In the genomic region with DNA sequence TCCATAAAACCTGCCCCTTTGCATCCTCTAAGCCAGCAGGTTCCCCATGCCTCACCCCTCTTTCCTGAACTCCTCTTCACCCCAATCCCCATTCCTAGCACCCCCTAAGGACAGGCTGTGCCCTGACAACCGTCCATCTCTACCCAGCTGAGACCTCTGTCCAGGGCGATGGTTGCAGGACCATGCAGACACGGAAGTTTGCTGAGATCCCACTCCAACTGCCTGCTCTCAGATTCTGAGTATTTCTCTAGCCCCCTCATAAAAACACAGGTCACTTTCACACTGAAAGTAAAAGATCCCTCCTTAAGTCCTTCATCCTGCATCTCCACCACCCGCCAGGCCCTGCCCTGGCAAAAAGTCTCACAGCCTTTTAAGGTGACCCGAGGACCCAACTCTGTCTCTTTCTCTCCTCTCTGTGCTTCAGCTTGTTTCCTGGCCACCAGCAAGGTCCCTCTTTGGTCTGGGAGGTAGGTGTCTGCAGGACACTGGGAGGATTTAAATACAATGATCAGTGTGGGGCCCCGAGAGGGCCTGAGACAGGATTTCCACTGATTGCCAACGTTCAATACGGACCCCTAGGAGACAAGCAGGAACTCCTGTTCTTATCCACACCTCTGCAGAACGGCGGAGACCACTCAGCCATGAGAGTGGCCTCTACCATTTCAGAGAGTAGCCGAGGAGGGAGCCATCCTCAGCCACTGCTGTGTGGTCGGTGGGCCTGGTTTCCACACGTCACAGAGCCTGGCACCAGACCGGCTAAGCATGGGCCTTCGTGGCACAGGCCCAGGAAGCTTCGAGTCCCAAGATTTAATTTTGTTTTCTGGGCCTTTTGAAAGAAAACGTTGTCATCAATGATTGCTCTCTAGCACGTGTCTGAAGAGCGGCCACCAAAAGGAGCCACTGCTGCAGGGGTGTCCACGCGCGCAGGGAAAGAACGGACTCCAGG, we compare ENCODE assay signal across 15 cellular contexts. TPM values are rescaled to one million over a fixed set of nuclear protein-coding genes. Genes with fewer than 3 reads are reported as not detected.
DNase-seq lines count a peak whose midpoint lies in the region; ATAC-seq, FAIRE-seq and TF ChIP-seq lines count a peak whose summit lies in the region.
"Had no signal": no experiment of that assay in that cellular context is flagged by ENCODE, and none has a peak within 500 bp of the region (broad histone marks: within the 10 kb centered on the region; RNA-seq: fewer than 3 reads in every experiment).

No MANE protein-coding gene starts in this region.

- TF ChIP-seq CTCF in HepG2 (CRISPR knock-in tag; IDR thresholded peaks at IDR 0.05) (no peak), tibial artery (IDR thresholded peaks at IDR 0.05) (no peak), OCI-LY7 (conservative IDR thresholded peaks at IDR 0.05; ENCODE audit: low read length) (no peak)

- 91% methylated on average over 23 of the region's 23 CpGs for WGBS in HepG2 (ENCODE audit: low lambda C conversion rate)

- intact Hi-C loops in activated T-helper 2 cell treated with anti-CD3 and anti-CD28 coated beads, Interferon-gamma antibody, Interleukin-2, Interleukin-4, amounts not matched to agents 10 μg/mL and 5 μg/mL and 100 μg/mL, durations not matched to agents 14 hours and 24 hours and 36 hours (cut with micrococcal nuclease) = loop anchor here (1.0 to 10.0 kb wide), 3 partner anchors 12 to 258 kb away; no protein-coding TSS in a partner anchor
- intact Hi-C loops in HepG2 (cut with micrococcal nuclease; ENCODE audit: unreplicated experiment) (no loop called here), tibial artery (cut with DNase I; ENCODE audit: low total_unique reads) (loop anchor here (5.0 kb wide), 1 partner anchor 645 kb away; no protein-coding TSS in a partner anchor), OCI-LY7 (cut with micrococcal nuclease; ENCODE audit: unreplicated experiment) (no loop called here)

- no peak for DNase-seq in activated naive CD8-positive, alpha-beta T cell treated with anti-CD3 and anti-CD28 coated beads, Interleukin-2, amount 50 U/mL, for 24 hours
- DNase-seq in activated T-helper 2 cell treated with anti-CD3 and anti-CD28 coated beads, Interferon-gamma antibody, Interleukin-2, Interleukin-4, amounts not matched to agents 10 μg/mL and 5 μg/mL and 100 μg/mL, durations not matched to agents 14 hours and 24 hours and 36 hours (ENCODE audit: low spot score) = no peak
- DNase-seq in HepG2 (ENCODE audit: low spot score) = no peak
- DNase-seq in tibial artery = peak; percentile 19 to 64
- DNase-seq in RCC 7860 (ENCODE audit: low spot score) = no peak
- no peak for DNase-seq in H7
- no peak for DNase-seq in OCI-LY7 (ENCODE audit: low spot score)
- DNase-seq: AML-193, amniotic stem cell, NCI-H1436 had no signal

- H3K27ac ChIP-seq in HepG2 (ENCODE audit: extremely low read length, insufficient read depth, low read length) (no peak overlapping the region), tibial artery (peak overlapping the region; percentile 79 to 81), OCI-LY7 (ENCODE audit: low read depth, low read length, poor library complexity, severe bottlenecking) (no peak overlapping the region)
- H3K27ac ChIP-seq: neutrophil had no signal

- no peak for TF ChIP-seq RAD21 in HepG2 (CRISPR knock-in tag; IDR thresholded peaks at IDR 0.05)

- H3K4me3 ChIP-seq in HepG2 (replicated peaks in 1 of 3; ENCODE audit: insufficient read depth in 1 of 3, low read depth in 2 of 3, low read length in 3 of 3) = no peak overlapping the region
- no peak overlapping the region for H3K4me3 ChIP-seq in tibial artery
- no peak overlapping the region for H3K4me3 ChIP-seq in H7 (ENCODE audit: insufficient read depth, low read depth, low read length)
- no peak overlapping the region for H3K4me3 ChIP-seq in OCI-LY7 (ENCODE audit: low read depth, low read length, poor library complexity, severe bottlenecking)
- H3K4me3 ChIP-seq: dorsolateral prefrontal cortex had no signal

- H3K4me2 ChIP-seq in HepG2 (ENCODE audit: low read depth, low read length) = no peak overlapping the region
- no peak overlapping the region for H3K4me2 ChIP-seq in OCI-LY7 (ENCODE audit: low read length)

- in situ Hi-C loops in HepG2 (cut with HindIII; ENCODE audit: extremely low pct_ligation_motif_present, low pct_unique_long_range_greater_than_20kb) = no loop called here

- H3K9me3 ChIP-seq in HepG2 (ENCODE audit: low read length) = no peaks in the 10 kb centered on the region
- no peaks in the 10 kb centered on the region for H3K9me3 ChIP-seq in tibial artery
- H3K9me3 ChIP-seq in OCI-LY7 (ENCODE audit: low read length) = no peaks in the 10 kb centered on the region
- H3K9me3 ChIP-seq: neutrophil had no signal

- TF ChIP-seq POLR2A in HepG2 (IDR thresholded peaks at IDR 0.05; ENCODE audit: insufficient read depth in 1 of 2, low read depth in 2 of 2, low read length in 2 of 2) = no peak

- no peaks in the 10 kb centered on the region for H3K9me3 Mint-ChIP-seq in activated naive CD8-positive, alpha-beta T cell (ENCODE audit: low read depth)
- no peaks in the 10 kb centered on the region for H3K9me3 Mint-ChIP-seq in activated naive CD8-positive, alpha-beta T cell treated with anti-CD3 and anti-CD28 coated beads, Interleukin-2, amount 50 U/mL, for 24 hours
- H3K9me3 Mint-ChIP-seq in activated T-helper 2 cell treated with anti-CD3 and anti-CD28 coated beads, Interferon-gamma antibody, Interleukin-2, Interleukin-4, amounts not matched to agents 10 μg/mL and 5 μg/mL and 100 μg/mL, durations not matched to agents 14 hours and 24 hours and 36 hours = no peaks in the 10 kb centered on the region

- no peak overlapping the region for H3K9ac ChIP-seq in HepG2 (ENCODE audit: insufficient read depth, low read depth, low read length)

- FAIRE-seq in HepG2 (lab: Jason Lieb, UNC) = no peak
- no peak for FAIRE-seq in RCC 7860 (lab: Jason Lieb, UNC)
- FAIRE-seq: frontal cortex had no signal

- H3K4me1 ChIP-seq in HepG2 (ENCODE audit: insufficient read depth, low read length) (peaks cover 86% of the 10 kb centered on the region), tibial artery (peaks cover 4 to 98% (median 70%) of the 10 kb centered on the region in 4 donors), OCI-LY7 (ENCODE audit: insufficient read depth, low read length, poor library complexity, severe bottlenecking) (peaks cover 7% of the 10 kb centered on the region)

- H2AFZ ChIP-seq in HepG2 (ENCODE audit: low read length) (no peak overlapping the region), OCI-LY7 (ENCODE audit: low read length) (no peak overlapping the region; the same call in 1 of the 2 replicates)

- POLR2A ChIA-PET in HepG2 (lab: Yijun Ruan, JAX) = no interaction called here
- POLR2A ChIA-PET in OCI-LY7 (lab: Charles Lee) = no interaction called here

- no TSS peak for BruUV-seq in HepG2 (replicated peaks; lab: Mats Ljungman, UMichigan)
- no TSS peak for BruUV-seq in OCI-LY7 (replicated peaks; lab: Mats Ljungman, UMichigan)

- TF ChIP-seq EP300 in HepG2 (IDR thresholded peaks at IDR 0.05; ENCODE audit: low read depth in 2 of 2, low read length in 2 of 2) = no peak
- TF ChIP-seq EP300 in HepG2 (CRISPR knock-in tag; IDR thresholded peaks at IDR 0.05; ENCODE audit: borderline replicate concordance) = no peak

- no peaks in the 10 kb centered on the region for H3K9me2 ChIP-seq in OCI-LY7 (ENCODE audit: insufficient read depth, low read length)

- H3K79me2 ChIP-seq in HepG2 (ENCODE audit: insufficient read depth, low read length) (no peaks in the 10 kb centered on the region), OCI-LY7 (ENCODE audit: insufficient read depth, low read depth, low read length) (no peaks in the 10 kb centered on the region)

- no peaks in the 10 kb centered on the region for H4K20me1 ChIP-seq in HepG2 (ENCODE audit: insufficient read depth, low read length)
- no peaks in the 10 kb centered on the region for H4K20me1 ChIP-seq in OCI-LY7 (ENCODE audit: insufficient read depth, low read length)

- H3K27me3 ChIP-seq in HepG2 (ENCODE audit: control insufficient read depth in 1 of 2, insufficient read depth in 2 of 2, low read length in 2 of 2) (no peaks in the 10 kb centered on the region), tibial artery (no peaks in the 10 kb centered on the region), H7 (ENCODE audit: control insufficient read depth, insufficient read depth, low read length) (no peaks in the 10 kb centered on the region)
- H3K27me3 ChIP-seq: neutrophil had no signal

- H3K27ac Mint-ChIP-seq in activated naive CD8-positive, alpha-beta T cell = no peak overlapping the region
- no peak overlapping the region for H3K27ac Mint-ChIP-seq in activated naive CD8-positive, alpha-beta T cell treated with anti-CD3 and anti-CD28 coated beads, Interleukin-2, amount 50 U/mL, for 24 hours
- H3K27ac Mint-ChIP-seq in activated T-helper 2 cell treated with anti-CD3 and anti-CD28 coated beads, Interferon-gamma antibody, Interleukin-2, Interleukin-4, amounts not matched to agents 10 μg/mL and 5 μg/mL and 100 μg/mL, durations not matched to agents 14 hours and 24 hours and 36 hours = peak overlapping the region; percentile 46

- ATAC-seq in activated naive CD8-positive, alpha-beta T cell treated with anti-CD3 and anti-CD28 coated beads, Interleukin-2, amount 50 U/mL, for 24 hours = no peak
- no peak for ATAC-seq in HepG2

- no peaks in the 10 kb centered on the region for H3K36me3 ChIP-seq in HepG2 (replicated peaks in 1 of 2; ENCODE audit: control insufficient read depth in 1 of 2, insufficient read depth in 2 of 2, low read length in 2 of 2)
- H3K36me3 ChIP-seq in tibial artery = no peaks in the 10 kb centered on the region
- no peaks in the 10 kb centered on the region for H3K36me3 ChIP-seq in H7 (replicated peaks; ENCODE audit: control insufficient read depth, insufficient read depth, low read length)
- no peaks in the 10 kb centered on the region for H3K36me3 ChIP-seq in OCI-LY7 (ENCODE audit: insufficient read depth, low read length)
- H3K36me3 ChIP-seq: neutrophil had no signal

- no peaks in the 10 kb centered on the region for H3K36me3 Mint-ChIP-seq in activated naive CD8-positive, alpha-beta T cell
- H3K36me3 Mint-ChIP-seq in activated naive CD8-positive, alpha-beta T cell treated with anti-CD3 and anti-CD28 coated beads, Interleukin-2, amount 50 U/mL, for 24 hours (ENCODE audit: low read depth) = no peaks in the 10 kb centered on the region
- no peaks in the 10 kb centered on the region for H3K36me3 Mint-ChIP-seq in activated T-helper 2 cell treated with anti-CD3 and anti-CD28 coated beads, Interferon-gamma antibody, Interleukin-2, Interleukin-4, amounts not matched to agents 10 μg/mL and 5 μg/mL and 100 μg/mL, durations not matched to agents 14 hours and 24 hours and 36 hours (ENCODE audit: low read depth)

- peak overlapping the region; percentile 60 for H3K4me3 Mint-ChIP-seq in activated naive CD8-positive, alpha-beta T cell
- no peak overlapping the region for H3K4me3 Mint-ChIP-seq in activated naive CD8-positive, alpha-beta T cell treated with anti-CD3 and anti-CD28 coated beads, Interleukin-2, amount 50 U/mL, for 24 hours
- H3K4me3 Mint-ChIP-seq in activated T-helper 2 cell treated with anti-CD3 and anti-CD28 coated beads, Interferon-gamma antibody, Interleukin-2, Interleukin-4, amounts not matched to agents 10 μg/mL and 5 μg/mL and 100 μg/mL, durations not matched to agents 14 hours and 24 hours and 36 hours (ENCODE audit: low read depth) = no peak overlapping the region

- H3K4me1 Mint-ChIP-seq in activated naive CD8-positive, alpha-beta T cell (ENCODE audit: low read depth) = peaks cover 30% of the 10 kb centered on the region
- peaks cover 28% of the 10 kb centered on the region for H3K4me1 Mint-ChIP-seq in activated naive CD8-positive, alpha-beta T cell treated with anti-CD3 and anti-CD28 coated beads, Interleukin-2, amount 50 U/mL, for 24 hours
- peaks cover 30% of the 10 kb centered on the region for H3K4me1 Mint-ChIP-seq in activated T-helper 2 cell treated with anti-CD3 and anti-CD28 coated beads, Interferon-gamma antibody, Interleukin-2, Interleukin-4, amounts not matched to agents 10 μg/mL and 5 μg/mL and 100 μg/mL, durations not matched to agents 14 hours and 24 hours and 36 hours (ENCODE audit: low read depth)

- CTCF ChIA-PET in HepG2 (lab: Yijun Ruan, JAX; ENCODE audit: low intra/inter-chr PET ratio, low total read pairs) = no interaction called here
- CTCF ChIA-PET in OCI-LY7 (lab: Charles Lee; ENCODE audit: unreplicated experiment) = no interaction called here

- H3K27me3 Mint-ChIP-seq in activated naive CD8-positive, alpha-beta T cell = no peaks in the 10 kb centered on the region
- no peaks in the 10 kb centered on the region for H3K27me3 Mint-ChIP-seq in activated naive CD8-positive, alpha-beta T cell treated with anti-CD3 and anti-CD28 coated beads, Interleukin-2, amount 50 U/mL, for 24 hours
- peaks cover 3% of the 10 kb centered on the region for H3K27me3 Mint-ChIP-seq in activated T-helper 2 cell treated with anti-CD3 and anti-CD28 coated beads, Interferon-gamma antibody, Interleukin-2, Interleukin-4, amounts not matched to agents 10 μg/mL and 5 μg/mL and 100 μg/mL, durations not matched to agents 14 hours and 24 hours and 36 hours (ENCODE audit: low read depth)

RNA-seq across cellular contexts. Expression of gene CALML3, which starts 27.9 kb away (rescaled TPM):
- total RNA-seq in activated T-helper 2 cell treated with anti-CD3 and anti-CD28 coated beads, Interferon-gamma antibody, Interleukin-2, Interleukin-4, amounts not matched to agents 10 μg/mL and 5 μg/mL and 100 μg/mL, durations not matched to agents 14 hours and 24 hours and 36 hours = not detected in 2 replicates
- total RNA-seq in HepG2 (2016; rRNA removed; fragmentation: Illumina TruSeq; extraction: Trizol) (not detected in 2 replicates), OCI-LY7 (2022) (not detected in 2 replicates)
- total RNA-seq in HepG2 (2016; cell fraction: cytosol; rRNA removed; fragmentation: Illumina TruSeq; extraction: Trizol; ENCODE audit: low read depth) = not detected in 2 replicates
- total RNA-seq in HepG2 (2016; cell fraction: insoluble cytoplasmic fraction; rRNA removed; fragmentation: Illumina TruSeq; extraction: Trizol) = not detected in 2 replicates
- not detected in 2 replicates for total RNA-seq in HepG2 (2016; cell fraction: membrane; rRNA removed; fragmentation: Illumina TruSeq; extraction: Trizol)
- not detected in 2 replicates for total RNA-seq in HepG2 (2016; cell fraction: nucleus; rRNA removed; fragmentation: Illumina TruSeq; extraction: Trizol)
- polyA plus RNA-seq in HepG2 (2011; rRNA removed) = not detected in 2 replicates
- polyA plus RNA-seq in HepG2 (2011; cell fraction: cytosol; rRNA removed) = not detected in 2 replicates
- not detected in 2 replicates for polyA plus RNA-seq in HepG2 (2011; cell fraction: nucleus; rRNA removed)
- polyA plus RNA-seq in HepG2 (2012) = not detected in 2 replicates
- not detected in 2 replicates for polyA plus RNA-seq in HepG2 (2016; cell fraction: cytosol; fragmentation: Illumina TruSeq; extraction: Trizol; ENCODE audit: low read depth)
- not detected in 2 replicates for polyA plus RNA-seq in HepG2 (2016; cell fraction: insoluble cytoplasmic fraction; fragmentation: Illumina TruSeq; extraction: Trizol; ENCODE audit: low read depth)
- polyA plus RNA-seq in HepG2 (2016; cell fraction: membrane; fragmentation: Illumina TruSeq; extraction: Trizol; ENCODE audit: low read depth) = not detected in 2 replicates
- not detected in 2 replicates for polyA plus RNA-seq in HepG2 (2016; cell fraction: nucleus; fragmentation: Illumina TruSeq; extraction: Trizol; ENCODE audit: insufficient read depth, low read depth)
- polyA minus RNA-seq in HepG2 (2011; rRNA and poly(A)+ RNA removed; ENCODE audit: low replicate concordance) = not detected in 2 replicates
- not detected in 2 replicates for polyA minus RNA-seq in HepG2 (2011; cell fraction: cytosol; rRNA and poly(A)+ RNA removed)
- not detected in 2 replicates for polyA minus RNA-seq in HepG2 (2011; cell fraction: nucleus; rRNA and poly(A)+ RNA removed)
- total RNA-seq in H7 (2014; rRNA removed; shearing (Covaris generic)) = not detected in 2 replicates
- not detected in 2 replicates for total RNA-seq in OCI-LY7 (2014; rRNA removed; shearing (Covaris generic))
- total RNA-seq: HT1080 had no signal

RNA-seq across cellular contexts. Expression of gene CALML5, which starts 53.3 kb away (rescaled TPM):
- not detected in 2 replicates for total RNA-seq in activated T-helper 2 cell treated with anti-CD3 and anti-CD28 coated beads, Interferon-gamma antibody, Interleukin-2, Interleukin-4, amounts not matched to agents 10 μg/mL and 5 μg/mL and 100 μg/mL, durations not matched to agents 14 hours and 24 hours and 36 hours
- total RNA-seq in HepG2 (2016; rRNA removed; fragmentation: Illumina TruSeq; extraction: Trizol) (not detected in 2 replicates), OCI-LY7 (2022) (not detected in 2 replicates)
- not detected in 2 replicates for total RNA-seq in HepG2 (2016; cell fraction: cytosol; rRNA removed; fragmentation: Illumina TruSeq; extraction: Trizol; ENCODE audit: low read depth)
- not detected in 2 replicates for total RNA-seq in HepG2 (2016; cell fraction: insoluble cytoplasmic fraction; rRNA removed; fragmentation: Illumina TruSeq; extraction: Trizol)
- total RNA-seq in HepG2 (2016; cell fraction: membrane; rRNA removed; fragmentation: Illumina TruSeq; extraction: Trizol) = not detected in 2 replicates
- not detected in 2 replicates for total RNA-seq in HepG2 (2016; cell fraction: nucleus; rRNA removed; fragmentation: Illumina TruSeq; extraction: Trizol)
- not detected in 2 replicates for polyA plus RNA-seq in HepG2 (2011; rRNA removed)
- polyA plus RNA-seq in HepG2 (2011; cell fraction: cytosol; rRNA removed) = not detected in 2 replicates
- polyA plus RNA-seq in HepG2 (2011; cell fraction: nucleus; rRNA removed) = not detected in 2 replicates
- polyA plus RNA-seq in HepG2 (2012) = not detected in 2 replicates
- polyA plus RNA-seq in HepG2 (2016; cell fraction: cytosol; fragmentation: Illumina TruSeq; extraction: Trizol; ENCODE audit: low read depth) = not detected in 2 replicates
- polyA plus RNA-seq in HepG2 (2016; cell fraction: insoluble cytoplasmic fraction; fragmentation: Illumina TruSeq; extraction: Trizol; ENCODE audit: low read depth) = not detected in 2 replicates
- polyA plus RNA-seq in HepG2 (2016; cell fraction: membrane; fragmentation: Illumina TruSeq; extraction: Trizol; ENCODE audit: low read depth) = not detected in 2 replicates
- not detected in 2 replicates for polyA plus RNA-seq in HepG2 (2016; cell fraction: nucleus; fragmentation: Illumina TruSeq; extraction: Trizol; ENCODE audit: insufficient read depth, low read depth)
- polyA minus RNA-seq in HepG2 (2011; rRNA and poly(A)+ RNA removed; ENCODE audit: low replicate concordance) = not detected in 2 replicates
- polyA minus RNA-seq in HepG2 (2011; cell fraction: cytosol; rRNA and poly(A)+ RNA removed) = not detected in 2 replicates
- polyA minus RNA-seq in HepG2 (2011; cell fraction: nucleus; rRNA and poly(A)+ RNA removed) = not detected in 2 replicates
- total RNA-seq in H7 (2014; rRNA removed; shearing (Covaris generic)) = not detected in 2 replicates
- total RNA-seq in OCI-LY7 (2014; rRNA removed; shearing (Covaris generic)) = not detected in 2 replicates
- total RNA-seq: dorsolateral prefrontal cortex, frontal cortex had no signal

Comparison
In these comparisons a context has a peak if more than half of its experiments do, and no peak if none do; other contexts are left out.
1. DNase-seq: peak in tibial artery (2 of 2); none in activated naive CD8-positive, alpha-beta T cell treated with anti-CD3 and anti-CD28 coated beads, Interleukin-2, amount 50 U/mL, for 24 hours (single experiment), activated T-helper 2 cell treated with anti-CD3 and anti-CD28 coated beads, Interferon-gamma antibody, Interleukin-2, Interleukin-4, amounts not matched to agents 10 μg/mL and 5 μg/mL and 100 μg/mL, durations not matched to agents 14 hours and 24 hours and 36 hours (single experiment), HepG2 (single experiment), RCC 7860 (single experiment), H7 (single experiment) and OCI-LY7 (single experiment).
2. H3K27ac ChIP-seq: peak in tibial artery (2 of 2); none in HepG2 (single experiment) and OCI-LY7 (single experiment).
3. intact Hi-C loops: an anchor here in activated T-helper 2 cell treated with anti-CD3 and anti-CD28 coated beads, Interferon-gamma antibody, Interleukin-2, Interleukin-4, amounts not matched to agents 10 μg/mL and 5 μg/mL and 100 μg/mL, durations not matched to agents 14 hours and 24 hours and 36 hours (1.0 to 10.0 kb wide) and tibial artery (5.0 kb wide); none called in HepG2 and OCI-LY7.